Comparison of ENCODE assay signal across 8 cellular contexts in genomic region chr7:135977020-135977741, GRCh38. TPM values are rescaled to one million over a fixed set of nuclear protein-coding genes. Genes with fewer than 3 reads are reported as not detected.
A peak's percentile ranks its signal among the peaks of the same experiment; 100 is the strongest.
DNase-seq lines count a peak whose midpoint lies in the region; ATAC-seq and TF ChIP-seq lines count a peak whose summit lies in the region.

A gene with protein sequence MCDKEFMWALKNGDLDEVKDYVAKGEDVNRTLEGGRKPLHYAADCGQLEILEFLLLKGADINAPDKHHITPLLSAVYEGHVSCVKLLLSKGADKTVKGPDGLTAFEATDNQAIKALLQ (minus strand): TSS chr7:135977359. CDS start chr7:135977100, 259 bp downstream.

- BruUV-seq in PC-9 (replicated peaks; lab: Mats Ljungman, UMichigan) = no TSS peak

- peak within 1 kb of the TSS; percentile 97 for H3K4me2 ChIP-seq in PC-9

- POLR2A ChIA-PET in PC-9 (lab: Charles Lee; ENCODE audit: unreplicated experiment) = interaction anchor here (0.6 kb wide), 1 partner anchor 75 kb away, joined by 3 read pairs; no protein-coding TSS in a partner anchor

- no peaks in the 10 kb centered on the region for H3K9me3 ChIP-seq in PC-9 (ENCODE audit: insufficient read depth, low read depth)

- peak within 1 kb of the TSS; percentile 76 for H3K4me3 ChIP-seq in Jurkat, Clone E6-1 (ENCODE audit: low read length)
- H3K4me3 ChIP-seq in PC-9 (peak within 1 kb of the TSS; percentile 97), epithelial cell of proximal tubule (ENCODE audit: low read depth, low read length) (peak within 1 kb of the TSS; percentile 89)

- H3K36me3 ChIP-seq in PC-9 (ENCODE audit: low read depth) = peaks cover 7% of the 10 kb centered on the region

- CTCF ChIA-PET in PC-9 (lab: Charles Lee) = no interaction called here

- peaks cover 29% of the 10 kb centered on the region for H3K4me1 ChIP-seq in PC-9 (replicated peaks; ENCODE audit: insufficient read depth)

- H3K27ac ChIP-seq in PC-9 = peak within 1 kb of the TSS; percentile 52

- peak within 1 kb of the TSS; percentile 85 for H2AFZ ChIP-seq in PC-9

- H4K20me1 ChIP-seq in PC-9 (ENCODE audit: insufficient read depth) = peaks cover 40% of the 10 kb centered on the region

- peak; percentile 97 for DNase-seq in DMS153 (lab: John Stamatoyannopoulos, UW)
- peak; percentile 96 for DNase-seq in Jurkat, Clone E6-1 (ENCODE audit: low read depth, low spot score)
- peak; percentile 96 to 99 for DNase-seq in PC-9
- DNase-seq in activated T-cell treated with anti-CD3 and anti-CD28 coated beads, Interleukin-2, amount 50 U/mL, for 1 hour = peak; percentile 97
- peak; percentile 42 for DNase-seq in epithelial cell of proximal tubule (ENCODE audit: low read depth)
- DNase-seq in mucosa of gallbladder (ENCODE audit: low spot score) = peak; percentile 98
- peak; percentile 96 for DNase-seq in stimulated activated CD8-positive, alpha-beta memory T cell treated with anti-CD3 and anti-CD28 coated beads, Interleukin-4, amount 100 ng/mL, for 4 hours (ENCODE audit: low read depth in 2 of 2, low spot score in 1 of 2)

- intact Hi-C loops in PC-9 (cut with micrococcal nuclease; ENCODE audit: unreplicated experiment) = loop anchor here (5.0 kb wide), 2 partner anchors 985 to 1615 kb away; no protein-coding TSS in a partner anchor

- no peaks in the 10 kb centered on the region for H3K27me3 ChIP-seq in PC-9 (ENCODE audit: insufficient read depth, low read depth)

- peaks cover 50% of the 10 kb centered on the region for H3K79me2 ChIP-seq in PC-9 (ENCODE audit: low read depth)

- peak; percentile 58 for ATAC-seq in GM21619 (IDR thresholded peaks at IDR 0.05; ENCODE audit: unreplicated experiment)

- H3F3A ChIP-seq in PC-9 (ENCODE audit: insufficient read depth, low read depth) = peaks cover 5% of the 10 kb centered on the region

- no peaks in the 10 kb centered on the region for H3K9me2 ChIP-seq in PC-9 (ENCODE audit: insufficient read depth)

- no peak for TF ChIP-seq CTCF in PC-9 (conservative IDR thresholded peaks at IDR 0.05)
- TF ChIP-seq CTCF in epithelial cell of proximal tubule (conservative IDR thresholded peaks at IDR 0.05; ENCODE audit: low read depth, low read length) = no peak

RNA-seq across cellular contexts. Expression of the gene that starts here (rescaled TPM):
- polyA plus RNA-seq in Jurkat, Clone E6-1 (2012; ENCODE audit: insufficient read depth, insufficient read length) = 104 TPM
- total RNA-seq in PC-9 (2021) = 181 and 212 TPM in 2 replicates
- 120 and 124 TPM in 2 replicates for total RNA-seq in epithelial cell of proximal tubule
- 110 TPM for total RNA-seq in mucosa of gallbladder

Comparison
In these comparisons a context has a peak if more than half of its experiments do, and no peak if none do; other contexts are left out.
1. Peak in every context shown above with its lines: DNase-seq, ATAC-seq, H3K4me3 ChIP-seq and H3K27ac ChIP-seq.
2. DNase-seq: peak in every context shown above with its lines; median percentile 98 in mucosa of gallbladder; 98 in PC-9; 97 in DMS153; 97 in activated T-cell treated with anti-CD3 and anti-CD28 coated beads, Interleukin-2, amount 50 U/mL, for 1 hour; 96 in Jurkat, Clone E6-1; 96 in stimulated activated CD8-positive, alpha-beta memory T cell treated with anti-CD3 and anti-CD28 coated beads, Interleukin-4, amount 100 ng/mL, for 4 hours; 42 in epithelial cell of proximal tubule.